Comparison of ENCODE assay signal across 26 cellular contexts in the genomic region with DNA sequence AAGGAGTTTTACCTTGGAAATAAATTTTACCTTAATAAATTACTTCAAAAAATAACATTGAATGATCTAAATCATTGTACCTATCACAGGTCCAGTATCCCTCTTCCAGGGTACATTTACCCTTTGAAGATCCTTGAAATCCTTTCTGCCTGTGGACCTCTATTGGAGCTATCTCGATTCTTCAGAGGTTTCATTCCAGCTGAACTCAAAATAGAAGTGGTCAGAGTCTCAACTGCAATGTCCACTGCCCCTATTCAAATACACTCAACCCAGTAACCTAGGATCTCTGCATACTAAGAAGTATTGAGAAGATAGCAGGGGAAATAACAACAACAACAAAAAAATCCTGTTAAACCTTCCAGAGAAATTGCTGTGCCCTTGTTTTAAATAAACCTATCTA.
"Had no signal": no experiment of that assay in that cellular context is flagged by ENCODE, and none has a peak within 500 bp of the region (broad histone marks: within the 10 kb centered on the region; RNA-seq: fewer than 3 reads in every experiment).

No MANE protein-coding gene starts in this region.

- H3K9me3 ChIP-seq: left ventricle myocardium inferior, mucosa of descending colon, ovary, suprapubic skin, thoracic aorta, tibial artery, upper lobe of left lung had no signal

- H3K27ac Mint-ChIP-seq: memory B cell; naive thymus-derived CD4-positive, alpha-beta T cell; natural killer cell treated with Interleukin-12 subunit alpha and Interleukin-12 subunit beta and Interleukin-15 and Interleukin-18, amount 100 ng/mL, for 72 hours; progenitor cell of endocrine pancreas; stimulated activated naive B cell treated with anti-CD40 and anti-IgM and Interleukin-4, amounts not matched to agents 10 μg/mL and 1 μg/mL and 100 μg/mL, for 72 hours; stimulated activated naive CD8-positive, alpha-beta T cell treated with anti-CD3 and anti-CD28 coated beads, Interleukin-15, Interleukin-2, amounts not matched to agents 100 ng/mL and 50 ng/mL, for 24 hours had no signal

- H3K4me1 ChIP-seq: tibial artery, upper lobe of left lung had no signal

- H3K9me3 Mint-ChIP-seq: memory B cell; naive thymus-derived CD4-positive, alpha-beta T cell; natural killer cell treated with Interleukin-12 subunit alpha and Interleukin-12 subunit beta and Interleukin-15 and Interleukin-18, amount 100 ng/mL, for 72 hours; stimulated activated naive B cell treated with anti-CD40 and anti-IgM and Interleukin-4, amounts not matched to agents 10 μg/mL and 1 μg/mL and 100 μg/mL, for 72 hours; stimulated activated naive CD8-positive, alpha-beta T cell treated with anti-CD3 and anti-CD28 coated beads, Interleukin-15, Interleukin-2, amounts not matched to agents 100 ng/mL and 50 ng/mL, for 24 hours had no signal

- H3K27me3 Mint-ChIP-seq: memory B cell; naive thymus-derived CD4-positive, alpha-beta T cell; natural killer cell treated with Interleukin-12 subunit alpha and Interleukin-12 subunit beta and Interleukin-15 and Interleukin-18, amount 100 ng/mL, for 72 hours; progenitor cell of endocrine pancreas; stimulated activated naive B cell treated with anti-CD40 and anti-IgM and Interleukin-4, amounts not matched to agents 10 μg/mL and 1 μg/mL and 100 μg/mL, for 72 hours; stimulated activated naive CD8-positive, alpha-beta T cell treated with anti-CD3 and anti-CD28 coated beads, Interleukin-15, Interleukin-2, amounts not matched to agents 100 ng/mL and 50 ng/mL, for 24 hours had no signal

- H3K36me3 ChIP-seq: left ventricle myocardium inferior, ovary, suprapubic skin, thoracic aorta, upper lobe of left lung had no signal

- H3K4me3 ChIP-seq: left ventricle myocardium inferior, lung, mucosa of descending colon, ovary, skin epidermis, suprapubic skin, thoracic aorta, tibial artery, upper lobe of left lung had no signal

- H3K4me3 Mint-ChIP-seq: memory B cell; naive thymus-derived CD4-positive, alpha-beta T cell; natural killer cell treated with Interleukin-12 subunit alpha and Interleukin-12 subunit beta and Interleukin-15 and Interleukin-18, amount 100 ng/mL, for 72 hours; stimulated activated naive B cell treated with anti-CD40 and anti-IgM and Interleukin-4, amounts not matched to agents 10 μg/mL and 1 μg/mL and 100 μg/mL, for 72 hours; stimulated activated naive CD8-positive, alpha-beta T cell treated with anti-CD3 and anti-CD28 coated beads, Interleukin-15, Interleukin-2, amounts not matched to agents 100 ng/mL and 50 ng/mL, for 24 hours had no signal

- ATAC-seq: left colon; mucosa of descending colon; naive thymus-derived CD4-positive, alpha-beta T cell; natural killer cell treated with Interleukin-12 subunit alpha and Interleukin-12 subunit beta and Interleukin-15 and Interleukin-18, amount 100 ng/mL, for 72 hours; right cardiac atrium; sciatic nerve; stimulated activated naive B cell treated with anti-CD40 and anti-IgM and Interleukin-4, amounts not matched to agents 10 μg/mL and 1 μg/mL and 100 μg/mL, for 72 hours had no signal

- H3K36me3 Mint-ChIP-seq: natural killer cell treated with Interleukin-12 subunit alpha and Interleukin-12 subunit beta and Interleukin-15 and Interleukin-18, amount 100 ng/mL, for 72 hours had no signal

- DNase-seq: hippocampal formation; kidney; left colon; left ventricle myocardium inferior; midbrain; mucosa of descending colon; naive thymus-derived CD4-positive, alpha-beta T cell; ovary; retina; right cardiac atrium; stimulated activated CD4-positive, alpha-beta T cell treated with anti-CD3 and anti-CD28 coated beads, Interleukin-12 subunit alpha, Interleukin-12 subunit beta, amount 100 ng/mL, for 4 hours; stimulated activated CD4-positive, alpha-beta T cell treated with anti-CD3 and anti-CD28 coated beads, Interleukin-15, amount 100 ng/mL, for 24 hours; stimulated activated CD4-positive, alpha-beta T cell treated with anti-CD3 and anti-CD28 coated beads, Interleukin-2, amount 100 ng/mL, for 24 hours; stimulated activated CD4-positive, alpha-beta T cell treated with anti-CD3 and anti-CD28 coated beads, Interleukin-4, amount 100 ng/mL, for 1 hour; stimulated activated naive B cell treated with anti-CD40 and anti-IgM and Interleukin-4, amounts not matched to agents 10 μg/mL and 1 μg/mL and 100 μg/mL, for 72 hours; tibial artery; upper lobe of left lung had no signal

- H3K27ac ChIP-seq: left ventricle myocardium inferior, ovary, skin epidermis, suprapubic skin, thoracic aorta, tibial artery, upper lobe of left lung had no signal

- H3K27me3 ChIP-seq: ovary, suprapubic skin, tibial artery, upper lobe of left lung had no signal
